In genomic region chr1:233673146-233673946, GRCh38 we compare ENCODE assay signal across 12 cellular contexts. TPM values are rescaled to one million over a fixed set of nuclear protein-coding genes. Genes with fewer than 3 reads are reported as not detected.
A peak's percentile ranks its signal among the peaks of the same experiment; 100 is the strongest.
DNase-seq lines count a peak whose midpoint lies in the region; ATAC-seq, FAIRE-seq and TF ChIP-seq lines count a peak whose summit lies in the region.
"Had no signal": no experiment of that assay in that cellular context is flagged by ENCODE, and none has a peak within 500 bp of the region (broad histone marks: within the 10 kb centered on the region; RNA-seq: fewer than 3 reads in every experiment).

No MANE protein-coding gene starts in this region.

- FAIRE-seq in HepG2 (lab: Jason Lieb, UNC): no peak

- peak overlapping the region in 1 of 2 donors; percentile 20 for H3K9ac ChIP-seq in liver (ENCODE audit: low read depth in 1 of 2, low read length in 2 of 2)
- no peak overlapping the region for H3K9ac ChIP-seq in HepG2 (ENCODE audit: insufficient read depth, low read depth, low read length)

- H3K4me1 ChIP-seq in liver (ENCODE audit: control insufficient read depth in 4 of 4, insufficient read depth in 4 of 4, low read length in 3 of 4) (peaks cover 0 to 15% (median 14%) of the 10 kb centered on the region in 4 donors), HepG2 (ENCODE audit: insufficient read depth, low read length) (no peaks in the 10 kb centered on the region; the same call in 1 of the 2 replicates), body of pancreas (peaks cover 19% of the 10 kb centered on the region)

- no peaks in the 10 kb centered on the region for H3K9me3 Mint-ChIP-seq in activated CD8-positive, alpha-beta T cell treated with anti-CD3 and anti-CD28 coated beads for 36 hours

- H3K27me3 ChIP-seq in liver (ENCODE audit: control insufficient read depth in 4 of 4, insufficient read depth in 4 of 4, low read length in 3 of 4): no peaks in the 10 kb centered on the region
- H3K27me3 ChIP-seq in HepG2 (ENCODE audit: control insufficient read depth in 1 of 2, insufficient read depth in 2 of 2, low read length in 2 of 2): no peaks in the 10 kb centered on the region
- no peaks in the 10 kb centered on the region for H3K27me3 ChIP-seq in body of pancreas
- H3K27me3 ChIP-seq: brain microvascular endothelial cell, esophagus squamous epithelium had no signal

- POLR2A ChIA-PET in HepG2 (lab: Yijun Ruan, JAX): no interaction called here
- POLR2A ChIA-PET in activated CD8-positive, alpha-beta T cell treated with anti-CD3 and anti-CD28 coated beads for 36 hours (lab: Charles Lee): no interaction called here

- H3K36me3 ChIP-seq in liver (ENCODE audit: control insufficient read depth in 4 of 4, insufficient read depth in 3 of 4, low read depth in 1 of 4, low read length in 3 of 4) (no peaks in the 10 kb centered on the region), HepG2 (replicated peaks in 1 of 2; ENCODE audit: control insufficient read depth in 1 of 2, insufficient read depth in 2 of 2, low read length in 2 of 2) (no peaks in the 10 kb centered on the region), body of pancreas (replicated peaks in 1 of 2; ENCODE audit: insufficient read depth in 1 of 2, low read depth in 2 of 2) (no peaks in the 10 kb centered on the region)
- H3K36me3 ChIP-seq: brain microvascular endothelial cell had no signal

- no peaks in the 10 kb centered on the region for H4K20me1 ChIP-seq in HepG2 (ENCODE audit: insufficient read depth, low read length)

- no peak overlapping the region for H3K27ac Mint-ChIP-seq in activated CD8-positive, alpha-beta T cell treated with anti-CD3 and anti-CD28 coated beads for 36 hours

- ATAC-seq in HepG2 (no peak), HG03159 (IDR thresholded peaks at IDR 0.05; ENCODE audit: unreplicated experiment) (peak; percentile 53), body of pancreas (peak; percentile 87)
- ATAC-seq in activated CD8-positive, alpha-beta T cell treated with anti-CD3 and anti-CD28 coated beads for 36 hours: no peak

- TF ChIP-seq EP300 in HepG2 (IDR thresholded peaks at IDR 0.05; ENCODE audit: low read depth in 2 of 2, low read length in 2 of 2) (no peak), HepG2 (CRISPR knock-in tag; IDR thresholded peaks at IDR 0.05; ENCODE audit: borderline replicate concordance) (no peak)

- H3K4me3 Mint-ChIP-seq in activated CD8-positive, alpha-beta T cell treated with anti-CD3 and anti-CD28 coated beads for 36 hours: no peak overlapping the region

- in situ Hi-C loops in HepG2 (cut with HindIII; ENCODE audit: extremely low pct_ligation_motif_present, low pct_unique_long_range_greater_than_20kb): no loop called here

- BruUV-seq in HepG2 (replicated peaks; lab: Mats Ljungman, UMichigan): no TSS peak

- 22% methylated on average over 9 of the region's 9 CpGs for WGBS in liver
- WGBS in HepG2 (ENCODE audit: low lambda C conversion rate): 11% methylated on average over 9 of the region's 9 CpGs
- 27 to 30% methylated on average over 9 of the region's 9 CpGs for WGBS in body of pancreas, 2 donors

- H3K9me3 ChIP-seq in liver (ENCODE audit: control insufficient read depth in 4 of 4, low read length in 3 of 4) (no peaks in the 10 kb centered on the region), HepG2 (ENCODE audit: low read length) (no peaks in the 10 kb centered on the region), body of pancreas (no peaks in the 10 kb centered on the region)
- H3K9me3 ChIP-seq: esophagus squamous epithelium had no signal

- TF ChIP-seq CTCF in liver (IDR thresholded peaks at IDR 0.05; ENCODE audit: low read depth, low read length, missing input control) (no peak), HepG2 (CRISPR knock-in tag; IDR thresholded peaks at IDR 0.05) (no peak), body of pancreas (IDR thresholded peaks at IDR 0.05) (no peak)
- no peak for TF ChIP-seq CTCF in activated CD8-positive, alpha-beta T cell treated with anti-CD3 and anti-CD28 coated beads for 36 hours (IDR thresholded peaks at IDR 0.05)

- CTCF ChIA-PET in HepG2 (lab: Yijun Ruan, JAX; ENCODE audit: low intra/inter-chr PET ratio, low total read pairs): no interaction called here
- CTCF ChIA-PET in activated CD8-positive, alpha-beta T cell treated with anti-CD3 and anti-CD28 coated beads for 36 hours (lab: Charles Lee): no interaction called here

- no peak for DNase-seq in HepG2 (ENCODE audit: low spot score)
- DNase-seq in body of pancreas: peak in 2 of 4 donors; percentile 7 to 16
- DNase-seq in activated gamma-delta T cell treated with Interleukin-2 at 50 U/mL for 16 hours: no peak
- no peak for DNase-seq in NCI-H2107 treated with DMSO at 0.1 percent for 48 hours (lab: John Stamatoyannopoulos, UW; ENCODE audit: unreplicated experiment)
- DNase-seq in activated CD8-positive, alpha-beta T cell treated with anti-CD3 and anti-CD28 coated beads for 36 hours: no peak
- no peak for DNase-seq in H4 (ENCODE audit: low spot score)
- DNase-seq: brain microvascular endothelial cell; esophagus squamous epithelium; NCI-H774; stimulated activated CD4-positive, alpha-beta T cell treated with anti-CD3 and anti-CD28 coated beads, Interleukin-2, amount 100 ng/mL, for 48 hours had no signal

- intact Hi-C loops in HepG2 (cut with micrococcal nuclease; ENCODE audit: unreplicated experiment): no loop called here
- intact Hi-C loops in body of pancreas (cut with DNase I): no loop called here
- intact Hi-C loops in activated CD8-positive, alpha-beta T cell treated with anti-CD3 and anti-CD28 coated beads for 36 hours (cut with micrococcal nuclease): no loop called here

- H3K36me3 Mint-ChIP-seq in activated CD8-positive, alpha-beta T cell treated with anti-CD3 and anti-CD28 coated beads for 36 hours (ENCODE audit: low read depth): no peaks in the 10 kb centered on the region

- H3K79me2 ChIP-seq in HepG2 (ENCODE audit: insufficient read depth, low read length): no peaks in the 10 kb centered on the region

- no peaks in the 10 kb centered on the region for H3K4me1 Mint-ChIP-seq in activated CD8-positive, alpha-beta T cell treated with anti-CD3 and anti-CD28 coated beads for 36 hours (ENCODE audit: low read depth)

- H2AFZ ChIP-seq in HepG2 (ENCODE audit: low read length): no peak overlapping the region

- peak overlapping the region; percentile 77 to 95 for H3K27ac ChIP-seq in liver (ENCODE audit: low read depth in 1 of 2, low read length in 2 of 2)
- H3K27ac ChIP-seq in HepG2 (ENCODE audit: extremely low read length, insufficient read depth, low read length): no peak overlapping the region
- H3K27ac ChIP-seq in body of pancreas: peak overlapping the region; percentile 47 to 73 (median 61)
- H3K27ac ChIP-seq: brain microvascular endothelial cell, esophagus squamous epithelium had no signal

- TF ChIP-seq POLR2A in HepG2 (IDR thresholded peaks at IDR 0.05; ENCODE audit: insufficient read depth in 1 of 2, low read depth in 2 of 2, low read length in 2 of 2) (no peak), body of pancreas (IDR thresholded peaks at IDR 0.05) (no peak)

- H3K4me3 ChIP-seq in liver (ENCODE audit: low read depth in 1 of 3, low read length in 3 of 3) (peak overlapping the region in 1 of 3 donors; percentile 27), HepG2 (replicated peaks in 1 of 3; ENCODE audit: insufficient read depth in 1 of 3, low read depth in 2 of 3, low read length in 3 of 3) (no peak overlapping the region), body of pancreas (no peak overlapping the region)
- H3K4me3 ChIP-seq: esophagus squamous epithelium had no signal

- peaks cover 15% of the 10 kb centered on the region for H3K27me3 Mint-ChIP-seq in activated CD8-positive, alpha-beta T cell treated with anti-CD3 and anti-CD28 coated beads for 36 hours

- no peak overlapping the region for H3K4me2 ChIP-seq in HepG2 (ENCODE audit: low read depth, low read length)

- TF ChIP-seq RAD21 in liver (IDR thresholded peaks at IDR 0.05): no peak
- no peak for TF ChIP-seq RAD21 in HepG2 (CRISPR knock-in tag; IDR thresholded peaks at IDR 0.05)

TF ChIP-seq in liver, 16 proteins besides CTCF, POLR2A, EP300 and RAD21 (continues in another document):
- TF ChIP-seq EGR1 (IDR thresholded peaks at IDR 0.05; ENCODE audit: low read depth in 2 of 2) (no peak), FOXA2 (IDR thresholded peaks at IDR 0.05) (no peak), SP1 (IDR thresholded peaks at IDR 0.05) (peak; percentile 75), HNF4A (conservative IDR thresholded peaks at IDR 0.05) (peak; percentile 82 to 89)

TF ChIP-seq in HepG2, 621 proteins besides CTCF, POLR2A, EP300 and RAD21 (continues in another document):
- TF ChIP-seq SOX6 (IDR thresholded peaks at IDR 0.05) (no peak), SOX6 (CRISPR knock-in tag; IDR thresholded peaks at IDR 0.05) (no peak)

RNA-seq across cellular contexts. Expression of gene KCNK1, which starts 59.4 kb away (rescaled TPM):
- total RNA-seq in liver: 10 to 100 TPM in 1 of 2 donors, 1 to 10 TPM in 1; 3.3 to 12.3 TPM
- polyA plus RNA-seq in liver: 1 to 10 TPM; 2.5 to 5.7 TPM
- not detected in 2 replicates for total RNA-seq in HepG2 (2016; rRNA removed; fragmentation: Illumina TruSeq; extraction: Trizol)
- not detected in 2 replicates for total RNA-seq in HepG2 (2016; cell fraction: cytosol; rRNA removed; fragmentation: Illumina TruSeq; extraction: Trizol; ENCODE audit: low read depth)
- not detected in 2 replicates for total RNA-seq in HepG2 (2016; cell fraction: insoluble cytoplasmic fraction; rRNA removed; fragmentation: Illumina TruSeq; extraction: Trizol)
- total RNA-seq in HepG2 (2016; cell fraction: membrane; rRNA removed; fragmentation: Illumina TruSeq; extraction: Trizol): not detected in 2 replicates
- total RNA-seq in HepG2 (2016; cell fraction: nucleus; rRNA removed; fragmentation: Illumina TruSeq; extraction: Trizol): not detected in 2 replicates
- not detected in 2 replicates for polyA plus RNA-seq in HepG2 (2011; rRNA removed)
- not detected in 2 replicates for polyA plus RNA-seq in HepG2 (2011; cell fraction: cytosol; rRNA removed)
- not detected in 2 replicates for polyA plus RNA-seq in HepG2 (2011; cell fraction: nucleus; rRNA removed)
- not detected in 2 replicates for polyA plus RNA-seq in HepG2 (2012)
- not detected in 2 replicates for polyA plus RNA-seq in HepG2 (2016; cell fraction: cytosol; fragmentation: Illumina TruSeq; extraction: Trizol; ENCODE audit: low read depth)
- polyA plus RNA-seq in HepG2 (2016; cell fraction: insoluble cytoplasmic fraction; fragmentation: Illumina TruSeq; extraction: Trizol; ENCODE audit: low read depth): not detected in 2 replicates
- not detected in 2 replicates for polyA plus RNA-seq in HepG2 (2016; cell fraction: membrane; fragmentation: Illumina TruSeq; extraction: Trizol; ENCODE audit: low read depth)
- polyA plus RNA-seq in HepG2 (2016; cell fraction: nucleus; fragmentation: Illumina TruSeq; extraction: Trizol; ENCODE audit: insufficient read depth, low read depth): not detected in 2 replicates
- 96.2 TPM in 1 of 2 replicates, not detected in the other for polyA minus RNA-seq in HepG2 (2011; rRNA and poly(A)+ RNA removed; ENCODE audit: low replicate concordance)
- 0.44 TPM in 1 of 2 replicates, not detected in the other for polyA minus RNA-seq in HepG2 (2011; cell fraction: cytosol; rRNA and poly(A)+ RNA removed)
- not detected in 2 replicates for polyA minus RNA-seq in HepG2 (2011; cell fraction: nucleus; rRNA and poly(A)+ RNA removed)
- 1 to 10 TPM; 5.2 to 6.3 TPM for total RNA-seq in body of pancreas
- total RNA-seq in activated CD8-positive, alpha-beta T cell treated with anti-CD3 and anti-CD28 coated beads for 36 hours: not detected
- total RNA-seq in H4 (2014; rRNA removed; shearing (Covaris generic)): 1.3 and 1.8 TPM in 2 replicates

Comparison
In these comparisons a context has a peak if more than half of its experiments do, and no peak if none do; other contexts are left out.
1. ATAC-seq: peak in HG03159 (single experiment) and body of pancreas (single experiment); none in HepG2 (single experiment) and activated CD8-positive, alpha-beta T cell treated with anti-CD3 and anti-CD28 coated beads for 36 hours (single experiment).